In genomic region chr3:45994661-45995369, GRCh38 we compare ENCODE assay signal across 10 cellular contexts. TPM values are rescaled to one million over a fixed set of nuclear protein-coding genes. Genes with fewer than 3 reads are reported as not detected.
A peak's percentile ranks its signal among the peaks of the same experiment; 100 is the strongest.
DNase-seq lines count a peak whose midpoint lies in the region; ATAC-seq and TF ChIP-seq lines count a peak whose summit lies in the region.
"Had no signal": no experiment of that assay in that cellular context is flagged by ENCODE, and none has a peak within 500 bp of the region (broad histone marks: within the 10 kb centered on the region; RNA-seq: fewer than 3 reads in every experiment).

No MANE protein-coding gene starts in this region.

- in situ Hi-C loops in transverse colon (cut with MboI; ENCODE audit: low pct_ligation_motif_present in 1 of 4, low pct_unique_long_range_greater_than_20kb in 1 of 4, low sequenced_read_pairs in 3 of 4), result no loop called here

- peak overlapping the region; percentile 92 for H3K27ac Mint-ChIP-seq in CD4-positive, alpha-beta T cell
- H3K27ac Mint-ChIP-seq in activated CD4-positive, alpha-beta memory T cell treated with anti-CD3 and anti-CD28 coated beads, Interleukin-2, amount 10 ng/mL, durations not matched to agents 7 days and 5 days, result peak overlapping the region; percentile 93
- peak overlapping the region; percentile 73 to 95 (median 90) for H3K27ac Mint-ChIP-seq in naive thymus-derived CD8-positive, alpha-beta T cell

- intact Hi-C loops in CD4-positive, alpha-beta T cell (cut with DNase I, micrococcal nuclease), result loop anchor here (1.0 to 5.0 kb wide), 7 partner anchors 15 to 153 kb away; partner anchors contain the start of gene LZTFL1 (in 1 of the 2)
- intact Hi-C loops in transverse colon (cut with DNase I; ENCODE audit: low total_unique reads), result no loop called here

- H3K4me2 ChIP-seq in KMS-11, result peak overlapping the region; percentile 86

- CTCF ChIA-PET in CD4-positive, alpha-beta T cell (lab: Charles Lee), result no interaction called here
- CTCF ChIA-PET in activated CD4-positive, alpha-beta memory T cell treated with anti-CD3 and anti-CD28 coated beads, Interleukin-2, amount 10 ng/mL, durations not matched to agents 7 days and 5 days (lab: Charles Lee), result interaction anchor here (0.7 to 2.9 kb wide), 12 partner anchors 13 to 498 kb away, joined by 3 to 13 read pairs (median 4); partner anchors contain the start of gene CXCR6

- WGBS in transverse colon (ENCODE audit: low coverage in 1 of 2), 2 donors, result 1 to 5% methylated on average over 4 to 19 of the region's 20 CpGs

- H3K79me2 ChIP-seq in KMS-11 (ENCODE audit: insufficient read depth, low read depth), result no peaks in the 10 kb centered on the region

- ATAC-seq in CD4-positive, alpha-beta T cell (ENCODE audit: poor library complexity), result peak; percentile 10
- peak; percentile 24 for ATAC-seq in GM19463 (IDR thresholded peaks at IDR 0.05; ENCODE audit: unreplicated experiment)
- peak; percentile 9 to 20 for ATAC-seq in naive thymus-derived CD8-positive, alpha-beta T cell

- H3K9me3 ChIP-seq in CD4-positive, alpha-beta T cell (ENCODE audit: control insufficient read depth, low read length), result no peaks in the 10 kb centered on the region
- no peaks in the 10 kb centered on the region for H3K9me3 ChIP-seq in transverse colon

- peak in 9 of 10 experiments; percentile 9 to 29 (median 15) for DNase-seq in CD4-positive, alpha-beta T cell
- DNase-seq in activated CD4-positive, alpha-beta memory T cell treated with anti-CD3 and anti-CD28 coated beads, Interleukin-2, amount 10 ng/mL, durations not matched to agents 7 days and 5 days, result peak; percentile 76
- DNase-seq in epithelial cell of proximal tubule (ENCODE audit: low read depth) (no peak), transverse colon (peak; percentile 54), NCI-H748 (lab: John Stamatoyannopoulos, UW; ENCODE audit: unreplicated experiment) (no peak)
- peak in 5 of 10 donors; percentile 13 to 66 (median 28) for DNase-seq in naive thymus-derived CD8-positive, alpha-beta T cell

- H3K4me3 Mint-ChIP-seq in CD4-positive, alpha-beta T cell, result peak overlapping the region; percentile 94
- H3K4me3 Mint-ChIP-seq in activated CD4-positive, alpha-beta memory T cell treated with anti-CD3 and anti-CD28 coated beads, Interleukin-2, amount 10 ng/mL, durations not matched to agents 7 days and 5 days, result peak overlapping the region; percentile 84
- peak overlapping the region; percentile 83 to 91 (median 88) for H3K4me3 Mint-ChIP-seq in naive thymus-derived CD8-positive, alpha-beta T cell

- TF ChIP-seq POLR2A in transverse colon (IDR thresholded peaks at IDR 0.05), result no peak

- POLR2A ChIA-PET in CD4-positive, alpha-beta T cell (lab: Charles Lee), result interaction anchor here (0.6 to 4.7 kb wide), 9 partner anchors 19 to 544 kb away, joined by 3 to 42 read pairs (median 7); partner anchors contain the start of gene CXCR6
- POLR2A ChIA-PET in activated CD4-positive, alpha-beta memory T cell treated with anti-CD3 and anti-CD28 coated beads, Interleukin-2, amount 10 ng/mL, durations not matched to agents 7 days and 5 days (lab: Charles Lee), result interaction anchor here (0.8 to 10.6 kb wide), 23 partner anchors 10 to 376 kb away, joined by 3 to 177 read pairs (median 10); partner anchors contain the start of genes CCR5 and CXCR6
- POLR2A ChIA-PET in naive thymus-derived CD8-positive, alpha-beta T cell (lab: Charles Lee), result interaction anchor here (0.8 to 2.9 kb wide), 10 partner anchors 9 to 83 kb away, joined by 3 to 14 read pairs (median 4); partner anchors contain the start of gene CXCR6

- H3K36me3 ChIP-seq in KMS-11 (ENCODE audit: insufficient read depth) (no peaks in the 10 kb centered on the region), transverse colon (no peaks in the 10 kb centered on the region)

- H3K4me1 Mint-ChIP-seq in CD4-positive, alpha-beta T cell (ENCODE audit: low read depth), result peaks cover 58% of the 10 kb centered on the region
- H3K4me1 Mint-ChIP-seq in activated CD4-positive, alpha-beta memory T cell treated with anti-CD3 and anti-CD28 coated beads, Interleukin-2, amount 10 ng/mL, durations not matched to agents 7 days and 5 days, result peaks cover 53% of the 10 kb centered on the region
- peaks cover 22 to 53% (median 49%) of the 10 kb centered on the region in 4 donors for H3K4me1 Mint-ChIP-seq in naive thymus-derived CD8-positive, alpha-beta T cell

- peak overlapping the region; percentile 97 for H3K9ac ChIP-seq in KMS-11

- H4K20me1 ChIP-seq in KMS-11 (ENCODE audit: insufficient read depth), result no peaks in the 10 kb centered on the region

- peak overlapping the region; percentile 75 for H3K27ac ChIP-seq in CD4-positive, alpha-beta T cell (ENCODE audit: low read depth, low read length)
- H3K27ac ChIP-seq in KMS-11, result peak overlapping the region; percentile 95
- H3K27ac ChIP-seq in transverse colon, result peak overlapping the region; percentile 92 to 95 (median 94)

- TF ChIP-seq CTCF in CD4-positive, alpha-beta T cell (IDR thresholded peaks at IDR 0.05), result no peak
- TF ChIP-seq CTCF in KMS-11 (conservative IDR thresholded peaks at IDR 0.05; ENCODE audit: low read depth, low read length) (no peak), epithelial cell of proximal tubule (conservative IDR thresholded peaks at IDR 0.05; ENCODE audit: low read depth, low read length) (no peak), transverse colon (IDR thresholded peaks at IDR 0.05) (no peak)

- TF ChIP-seq EP300 in transverse colon (IDR thresholded peaks at IDR 0.05; ENCODE audit: low read depth), result no peak

- no peaks in the 10 kb centered on the region for H3K27me3 Mint-ChIP-seq in CD4-positive, alpha-beta T cell
- peaks cover 5% of the 10 kb centered on the region for H3K27me3 Mint-ChIP-seq in activated CD4-positive, alpha-beta memory T cell treated with anti-CD3 and anti-CD28 coated beads, Interleukin-2, amount 10 ng/mL, durations not matched to agents 7 days and 5 days
- H3K27me3 Mint-ChIP-seq in naive thymus-derived CD8-positive, alpha-beta T cell, result peaks cover 0 to 5% (median 0%) of the 10 kb centered on the region in 5 donors

- H3K27me3 ChIP-seq in CD4-positive, alpha-beta T cell (ENCODE audit: control insufficient read depth, insufficient read depth, low read length), result no peaks in the 10 kb centered on the region
- H3K27me3 ChIP-seq in KMS-11 (ENCODE audit: insufficient read depth, low read depth), result no peaks in the 10 kb centered on the region
- no peaks in the 10 kb centered on the region for H3K27me3 ChIP-seq in transverse colon

- H3K9me3 Mint-ChIP-seq in CD4-positive, alpha-beta T cell, result no peaks in the 10 kb centered on the region
- peaks cover 4% of the 10 kb centered on the region for H3K9me3 Mint-ChIP-seq in activated CD4-positive, alpha-beta memory T cell treated with anti-CD3 and anti-CD28 coated beads, Interleukin-2, amount 10 ng/mL, durations not matched to agents 7 days and 5 days
- no peaks in the 10 kb centered on the region for H3K9me3 Mint-ChIP-seq in naive thymus-derived CD8-positive, alpha-beta T cell

- peak overlapping the region; percentile 65; the same call in 1 of the 2 replicates for H2AFZ ChIP-seq in KMS-11 (ENCODE audit: low read depth)

- H3K4me1 ChIP-seq in KMS-11 (ENCODE audit: low read depth, poor library complexity, severe bottlenecking) (peaks cover 36% of the 10 kb centered on the region), transverse colon (peaks cover 12 to 42% (median 29%) of the 10 kb centered on the region in 4 donors)

- H3K4me3 ChIP-seq in KMS-11 (IDR thresholded peaks at IDR 0.05; ENCODE audit: insufficient read depth, low read depth, low read length) (no peak overlapping the region), epithelial cell of proximal tubule (ENCODE audit: low read depth, low read length) (peak overlapping the region; percentile 89), transverse colon (peak overlapping the region; percentile 79 to 96 (median 86))

- peaks cover 14% of the 10 kb centered on the region for H3K36me3 Mint-ChIP-seq in CD4-positive, alpha-beta T cell (ENCODE audit: low read depth)
- peaks cover 38% of the 10 kb centered on the region for H3K36me3 Mint-ChIP-seq in activated CD4-positive, alpha-beta memory T cell treated with anti-CD3 and anti-CD28 coated beads, Interleukin-2, amount 10 ng/mL, durations not matched to agents 7 days and 5 days (ENCODE audit: low read depth)
- H3K36me3 Mint-ChIP-seq in naive thymus-derived CD8-positive, alpha-beta T cell, result peaks cover 0 to 9% (median 0%) of the 10 kb centered on the region in 3 donors

RNA-seq across cellular contexts. Expression of gene FYCO1, which starts 0.8 kb away (rescaled TPM):
- total RNA-seq in CD4-positive, alpha-beta T cell, result 10 to 100 TPM; 17.4 to 20.1 TPM
- 10 to 100 TPM; 21.7 to 22.6 TPM for total RNA-seq in activated CD4-positive, alpha-beta memory T cell treated with anti-CD3 and anti-CD28 coated beads, Interleukin-2, amount 10 ng/mL, durations not matched to agents 7 days and 5 days
- total RNA-seq in epithelial cell of proximal tubule, result 10.3 and 10.9 TPM in 2 replicates
- 10 to 100 TPM; 27.6 to 28.4 TPM for total RNA-seq in naive thymus-derived CD8-positive, alpha-beta T cell
- 1 to 10 TPM; 1.7 to 6.0 (median 2.6) TPM for polyA plus RNA-seq in naive thymus-derived CD8-positive, alpha-beta T cell
- total RNA-seq in transverse colon, result 10 to 100 TPM; 34.5 to 40.0 (median 38.1) TPM

RNA-seq across cellular contexts. Expression of gene XCR1, which starts 32.5 kb away (rescaled TPM):
- total RNA-seq in CD4-positive, alpha-beta T cell, result under 1 TPM; 0.14 to 0.20 TPM
- not detected for total RNA-seq in activated CD4-positive, alpha-beta memory T cell treated with anti-CD3 and anti-CD28 coated beads, Interleukin-2, amount 10 ng/mL, durations not matched to agents 7 days and 5 days
- total RNA-seq in epithelial cell of proximal tubule, result not detected in 2 replicates
- not detected for total RNA-seq in naive thymus-derived CD8-positive, alpha-beta T cell
- not detected for polyA plus RNA-seq in naive thymus-derived CD8-positive, alpha-beta T cell
- under 1 TPM in 2 of 4 donors, not detected in 2; 0.14 to 0.32 TPM for total RNA-seq in transverse colon
- total RNA-seq: NCI-H460, subcutaneous adipose tissue had no signal

RNA-seq across cellular contexts. Expression of gene CXCR6, which starts 51.6 kb away (rescaled TPM):
- 1 to 10 TPM; 1.7 to 2.0 TPM for total RNA-seq in CD4-positive, alpha-beta T cell
- total RNA-seq in activated CD4-positive, alpha-beta memory T cell treated with anti-CD3 and anti-CD28 coated beads, Interleukin-2, amount 10 ng/mL, durations not matched to agents 7 days and 5 days, result 10 to 100 TPM; 53.8 to 58.8 TPM
- total RNA-seq in epithelial cell of proximal tubule, result not detected in 2 replicates
- under 1 TPM; 0.25 to 0.34 TPM for total RNA-seq in naive thymus-derived CD8-positive, alpha-beta T cell
- polyA plus RNA-seq in naive thymus-derived CD8-positive, alpha-beta T cell, result 1 to 10 TPM in 1 of 3 donors, under 1 TPM in 2; 0.42 to 9.3 (median 0.80) TPM
- 1 to 10 TPM in 3 of 4 donors, not detected in 1; 3.3 to 9.4 (median 6.7) TPM for total RNA-seq in transverse colon

Comparison
In these comparisons a context has a peak if more than half of its experiments do, and no peak if none do; other contexts are left out.
1. DNase-seq: peak in CD4-positive, alpha-beta T cell (9 of 10), activated CD4-positive, alpha-beta memory T cell treated with anti-CD3 and anti-CD28 coated beads, Interleukin-2, amount 10 ng/mL, durations not matched to agents 7 days and 5 days (single experiment) and transverse colon (single experiment); none in epithelial cell of proximal tubule (single experiment) and NCI-H748 (single experiment).
2. RNA of gene CXCR6, which starts 51.6 kb away (total RNA-seq): 53.8 to 58.8 TPM in activated CD4-positive, alpha-beta memory T cell treated with anti-CD3 and anti-CD28 coated beads, Interleukin-2, amount 10 ng/mL, durations not matched to agents 7 days and 5 days; 3.3 to 9.4 TPM in transverse colon, 1.7 to 2.0 TPM in CD4-positive, alpha-beta T cell, 0.25 to 0.34 TPM in naive thymus-derived CD8-positive, alpha-beta T cell and not detected in epithelial cell of proximal tubule; every median in the first group is over 4 times any median in the second.
3. Peak in every context shown above with its lines, with median percentiles within 50 percentile points of each other: ATAC-seq, H3K27ac ChIP-seq, H3K27ac Mint-ChIP-seq and H3K4me3 Mint-ChIP-seq.